1 cellular context compared by ENCODE assay signal in genomic region chr1:156756355-156756754, GRCh38.
TF ChIP-seq lines count a peak whose summit lies in the region.

No MANE protein-coding gene starts in this region.

TF ChIP-seq in K562, 482 proteins besides CTCF, POLR2A, EP300 and RAD21:
- TF ChIP-seq NCOA4 (IDR thresholded peaks at IDR 0.05; ENCODE audit: partially characterized antibody) (no peak), MAZ (CRISPR knock-in tag; conservative IDR thresholded peaks at IDR 0.05 in 1 of 2, IDR thresholded peaks at IDR 0.05 in 1 of 2) (0 out of 4 replicates have a peak, but pooled peaks of 1 of the 2 experiments have one; percentile 23), LCOR (CRISPR knock-in tag; IDR thresholded peaks at IDR 0.05) (no peak), JUN (IDR thresholded peaks at IDR 0.05; ENCODE audit: borderline replicate concordance, low read depth, low read length) (no peak), JUN (CRISPR knock-in tag; IDR thresholded peaks at IDR 0.05; ENCODE audit: borderline replicate concordance) (no peak), ZNF444 (CRISPR knock-in tag; IDR thresholded peaks at IDR 0.05) (no peak), GATAD2A (IDR thresholded peaks at IDR 0.05) (no peak), MAFF (IDR thresholded peaks at IDR 0.05; ENCODE audit: low read length) (no peak), GATAD2B (IDR thresholded peaks at IDR 0.05; ENCODE audit: borderline replicate concordance) (no peak), KDM1A (IDR thresholded peaks at IDR 0.05) (peak in 1 of 2 experiments; percentile 57; a peak in 1 of 4 replicates), RCOR1 (IDR thresholded peaks at IDR 0.05; ENCODE audit: borderline replicate concordance in 1 of 2, low read depth in 2 of 2, low read length in 2 of 2) (peak in 1 of 2 experiments; percentile 58; a peak in 2 of 4 replicates), DLX4 (CRISPR knock-in tag; IDR thresholded peaks at IDR 0.05) (no peak), KAT7 (CRISPR knock-in tag; IDR thresholded peaks at IDR 0.05; ENCODE audit: borderline replicate concordance) (no peak), ZFX (CRISPR knock-in tag; IDR thresholded peaks at IDR 0.05) (no peak), ADNP (tag; IDR thresholded peaks at IDR 0.05) (0 out of 2 replicates have a peak, but pooled peaks have one; percentile 36), RBM25 (IDR thresholded peaks at IDR 0.05; ENCODE audit: low read depth, low read length, severe bottlenecking) (peak; percentile 95), BCOR (IDR thresholded peaks at IDR 0.05) (peak; percentile 84; the same call in 1 of the 2 replicates), ZFP91 (CRISPR knock-in tag; IDR thresholded peaks at IDR 0.05) (no peak), TEAD2 (tag; IDR thresholded peaks at IDR 0.05) (no peak), FOXP1 (CRISPR knock-in tag; IDR thresholded peaks at IDR 0.05) (no peak), ZFP36 (IDR thresholded peaks at IDR 0.05; ENCODE audit: low read depth, low read length, partially characterized antibody) (peak; percentile 58), DIDO1 (tag; IDR thresholded peaks at IDR 0.05; ENCODE audit: low read depth) (no peak), SIRT6 (IDR thresholded peaks at IDR 0.05; ENCODE audit: low read depth, low read length) (no peak), STAT5A (IDR thresholded peaks at IDR 0.05; ENCODE audit: borderline replicate concordance, low read length) (no peak)
